In the genomic region with DNA sequence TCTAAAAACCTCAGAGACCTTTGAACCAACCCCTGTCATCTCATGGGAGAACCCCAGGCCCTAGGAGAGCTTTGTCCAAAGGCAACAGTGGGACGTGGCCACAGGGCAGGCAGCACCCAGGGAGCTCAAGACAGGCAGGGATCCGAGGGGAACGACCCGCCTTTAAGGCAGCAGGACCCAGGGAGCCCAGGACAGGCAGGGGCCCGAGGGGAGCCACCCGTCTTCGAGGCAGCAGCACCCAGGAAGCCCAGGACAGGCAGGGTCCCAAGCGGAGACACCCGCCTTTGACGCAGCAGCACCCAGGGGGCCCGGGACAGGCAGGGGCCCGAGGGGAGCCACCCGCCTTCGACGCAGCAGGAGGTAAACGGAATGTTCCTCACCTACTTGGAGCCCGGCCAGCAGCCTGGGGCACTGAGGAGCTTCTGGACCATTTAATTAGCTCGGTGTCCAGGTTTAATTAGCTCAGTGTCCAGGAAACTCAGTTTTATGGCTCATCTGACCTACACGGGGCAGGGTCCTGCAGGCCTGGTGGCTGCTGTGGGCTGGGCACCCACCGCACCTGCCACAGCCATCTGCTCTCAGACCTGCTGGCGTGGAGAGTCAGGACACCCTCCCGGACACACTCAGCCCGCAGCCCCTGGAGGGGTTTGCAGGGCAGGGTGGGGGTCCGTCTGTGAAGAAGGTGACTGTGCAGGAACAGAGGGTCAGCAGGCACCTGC, we compare ENCODE assay signal across 15 cellular contexts. TPM values are rescaled to one million over a fixed set of nuclear protein-coding genes. Genes with fewer than 3 reads are reported as not detected.
A peak's percentile ranks its signal among the peaks of the same experiment; 100 is the strongest.
DNase-seq lines count a peak whose midpoint lies in the region; ATAC-seq and TF ChIP-seq lines count a peak whose summit lies in the region.
"Had no signal": no experiment of that assay in that cellular context is flagged by ENCODE, and none has a peak within 500 bp of the region (broad histone marks: within the 10 kb centered on the region; RNA-seq: fewer than 3 reads in every experiment).

No MANE protein-coding gene starts in this region.

- ATAC-seq in Panc1, result peak; percentile 20; the same call in 1 of the 2 replicates
- no peak for ATAC-seq in activated CD8-positive, alpha-beta T cell treated with anti-CD3 and anti-CD28 coated beads for 36 hours
- ATAC-seq: activated CD4-positive, CD25-positive, alpha-beta regulatory T cell treated with anti-CD3 and anti-CD28 coated beads, Interleukin-2, amount 50 U/mL, for 24 hours had no signal

- peaks cover 71% of the 10 kb centered on the region for H3K4me1 ChIP-seq in CD4-positive, alpha-beta memory T cell (ENCODE audit: insufficient read depth, low read length)
- H3K4me1 ChIP-seq in Panc1 (ENCODE audit: control insufficient read depth, insufficient read depth, low read length) (peaks cover 77% of the 10 kb centered on the region), hepatocyte (ENCODE audit: insufficient read depth) (peaks cover 39% of the 10 kb centered on the region), rectal smooth muscle tissue (ENCODE audit: control insufficient read depth, insufficient read depth, low read length) (peaks cover 44% of the 10 kb centered on the region), Karpas-422 (ENCODE audit: low read length) (0 out of 2 replicates have a peak, but pooled peaks cover 5% of the 10 kb centered on the region)

- no TSS peak for BruUV-seq in Panc1 (replicated peaks; lab: Mats Ljungman, UMichigan)

- TF ChIP-seq CTCF in Panc1 (IDR thresholded peaks at IDR 0.05) (no peak), hepatocyte (IDR thresholded peaks at IDR 0.05; ENCODE audit: poor library complexity) (no peak)
- no peak for TF ChIP-seq CTCF in activated CD8-positive, alpha-beta T cell treated with anti-CD3 and anti-CD28 coated beads for 36 hours (IDR thresholded peaks at IDR 0.05)

- in situ Hi-C loops in Panc1 (cut with HindIII; ENCODE audit: low pct_unique_long_range_greater_than_20kb, low sequenced_read_pairs), result no loop called here

- H3K9ac ChIP-seq in rectal smooth muscle tissue (ENCODE audit: low read length) (peak overlapping the region; percentile 40), Karpas-422 (ENCODE audit: low read length) (no peak overlapping the region)

- POLR2A ChIA-PET in CD4-positive, alpha-beta memory T cell (lab: Charles Lee; ENCODE audit: partially characterized antibody), result interaction anchor here (0.7 to 4.8 kb wide), 5 partner anchors 9 to 20 kb away, joined by 3 to 52 read pairs (median 7); no protein-coding TSS in a partner anchor
- POLR2A ChIA-PET in Panc1 (lab: Charles Lee), result interaction anchor here (0.6 kb wide), 1 partner anchor 23 kb away, joined by 4 read pairs; no protein-coding TSS in a partner anchor
- POLR2A ChIA-PET in activated CD8-positive, alpha-beta T cell treated with anti-CD3 and anti-CD28 coated beads for 36 hours (lab: Charles Lee), result interaction anchor here (1.0 kb wide), 1 partner anchor 13 kb away, joined by 3 read pairs; no protein-coding TSS in a partner anchor

- no peaks in the 10 kb centered on the region for H3K27me3 Mint-ChIP-seq in CD4-positive, alpha-beta memory T cell
- H3K27me3 Mint-ChIP-seq in activated CD8-positive, alpha-beta T cell treated with anti-CD3 and anti-CD28 coated beads for 36 hours, result no peaks in the 10 kb centered on the region
- H3K27me3 Mint-ChIP-seq: memory B cell had no signal

- no peaks in the 10 kb centered on the region for H3K27me3 ChIP-seq in CD4-positive, alpha-beta memory T cell (ENCODE audit: insufficient read depth, low read length)
- H3K27me3 ChIP-seq in Panc1 (ENCODE audit: control insufficient read depth, insufficient read depth, low read length), result no peaks in the 10 kb centered on the region
- no peaks in the 10 kb centered on the region for H3K27me3 ChIP-seq in hepatocyte
- no peaks in the 10 kb centered on the region for H3K27me3 ChIP-seq in rectal smooth muscle tissue (ENCODE audit: control insufficient read depth, insufficient read depth, low read length)
- H3K27me3 ChIP-seq in Karpas-422 (ENCODE audit: low read length), result no peaks in the 10 kb centered on the region
- H3K27me3 ChIP-seq: BE2C had no signal

- peaks cover 1% of the 10 kb centered on the region for H4K20me1 ChIP-seq in hepatocyte (ENCODE audit: insufficient read depth, poor library complexity, severe bottlenecking)
- no peaks in the 10 kb centered on the region for H4K20me1 ChIP-seq in Karpas-422 (ENCODE audit: insufficient read depth, low read depth, low read length)

- peaks cover 25% of the 10 kb centered on the region for H3K79me2 ChIP-seq in hepatocyte
- H3K79me2 ChIP-seq in Karpas-422 (ENCODE audit: low read length), result no peaks in the 10 kb centered on the region

- H3K4me1 Mint-ChIP-seq in CD4-positive, alpha-beta memory T cell, result peaks cover 19 to 58% (median 29%) of the 10 kb centered on the region in 4 donors
- H3K4me1 Mint-ChIP-seq in activated CD8-positive, alpha-beta T cell treated with anti-CD3 and anti-CD28 coated beads for 36 hours (ENCODE audit: low read depth), result peaks cover 15% of the 10 kb centered on the region

- H3K9me2 ChIP-seq in hepatocyte (replicated peaks; ENCODE audit: insufficient read depth) (no peaks in the 10 kb centered on the region), Karpas-422 (replicated peaks; ENCODE audit: insufficient read depth, low read length) (no peaks in the 10 kb centered on the region)

- no peak overlapping the region for H3K4me3 ChIP-seq in CD4-positive, alpha-beta memory T cell (ENCODE audit: low read length in 2 of 2)
- H3K4me3 ChIP-seq in Panc1 (ENCODE audit: low read depth in 2 of 2, low read length in 2 of 2) (no peak overlapping the region), hepatocyte (no peak overlapping the region), rectal smooth muscle tissue (ENCODE audit: low read length) (no peak overlapping the region), Karpas-422 (ENCODE audit: low read length) (no peak overlapping the region)

- CTCF ChIA-PET in CD4-positive, alpha-beta memory T cell (lab: Charles Lee; ENCODE audit: partially characterized antibody), result interaction anchor here (1.6 to 5.4 kb wide), 4 partner anchors 15 to 97 kb away, joined by 5 to 40 read pairs (median 18); no protein-coding TSS in a partner anchor
- CTCF ChIA-PET in Panc1 (lab: Charles Lee), result interaction anchor here (0.6 to 1.4 kb wide), 2 partner anchors 13 to 24 kb away, joined by 3 to 4 read pairs; a partner anchor contains a TSS
- CTCF ChIA-PET in activated CD8-positive, alpha-beta T cell treated with anti-CD3 and anti-CD28 coated beads for 36 hours (lab: Charles Lee), result interaction anchor here (1.0 to 1.6 kb wide), 3 partner anchors 15 to 24 kb away, joined by 3 to 6 read pairs (median 5); no protein-coding TSS in a partner anchor

- H3K36me3 ChIP-seq in CD4-positive, alpha-beta memory T cell (ENCODE audit: insufficient read depth, low read length), result no peaks in the 10 kb centered on the region
- H3K36me3 ChIP-seq in Panc1 (ENCODE audit: control insufficient read depth, insufficient read depth, low read length), result no peaks in the 10 kb centered on the region
- no peaks in the 10 kb centered on the region for H3K36me3 ChIP-seq in hepatocyte (replicated peaks; ENCODE audit: insufficient read depth, low read depth)
- no peaks in the 10 kb centered on the region for H3K36me3 ChIP-seq in rectal smooth muscle tissue (ENCODE audit: control insufficient read depth, insufficient read depth, low read length)
- H3K36me3 ChIP-seq in Karpas-422 (ENCODE audit: insufficient read depth, low read length), result no peaks in the 10 kb centered on the region
- H3K36me3 ChIP-seq: BE2C had no signal

- DNase-seq in CD4-positive, alpha-beta memory T cell, result peak in 1 of 5 donors; percentile 19
- DNase-seq in Panc1 (ENCODE audit: low read depth, low spot score), result no peak
- DNase-seq in hepatocyte (ENCODE audit: low spot score), result no peak
- DNase-seq in activated CD4-positive, CD25-positive, alpha-beta regulatory T cell (lab: John Stamatoyannopoulos, UW), result no peak
- DNase-seq in Karpas-422, result no peak
- no peak for DNase-seq in activated CD8-positive, alpha-beta T cell treated with anti-CD3 and anti-CD28 coated beads for 36 hours
- no peak for DNase-seq in stimulated activated CD4-positive, alpha-beta T cell treated with anti-CD3 and anti-CD28 coated beads, Interleukin-2, amount 100 ng/mL, for 48 hours
- DNase-seq: activated T-cell treated with anti-CD3 and anti-CD28 coated beads for 4 hours; BE2C; Kasumi-1; NCI-H2107; stimulated activated CD8-positive, alpha-beta memory T cell treated with anti-CD3 and anti-CD28 coated beads, Interleukin-4, amount 100 ng/mL, for 48 hours had no signal

- H3K4me2 ChIP-seq in hepatocyte, result no peak overlapping the region
- no peak overlapping the region for H3K4me2 ChIP-seq in Karpas-422 (ENCODE audit: low read depth, low read length, poor library complexity, severe bottlenecking)

- intact Hi-C loops in CD4-positive, alpha-beta memory T cell (cut with micrococcal nuclease), result no loop called here
- intact Hi-C loops in Panc1 (cut with micrococcal nuclease; ENCODE audit: unreplicated experiment), result no loop called here
- intact Hi-C loops in activated CD8-positive, alpha-beta T cell treated with anti-CD3 and anti-CD28 coated beads for 36 hours (cut with micrococcal nuclease), result no loop called here

- no peak overlapping the region for H3K27ac ChIP-seq in CD4-positive, alpha-beta memory T cell (ENCODE audit: low read depth, low read length)
- H3K27ac ChIP-seq in Panc1 (ENCODE audit: low read length) (peak overlapping the region; percentile 74), hepatocyte (peak overlapping the region; percentile 23), rectal smooth muscle tissue (ENCODE audit: low read depth, low read length) (peak overlapping the region; percentile 97), Karpas-422 (ENCODE audit: low read length) (no peak overlapping the region)

- WGBS in hepatocyte (ENCODE audit: low lambda C conversion rate, missing lambda C conversion rate), result 83% methylated on average over 21 of the region's 24 CpGs

- H3K9me3 Mint-ChIP-seq in CD4-positive, alpha-beta memory T cell, result no peaks in the 10 kb centered on the region
- H3K9me3 Mint-ChIP-seq in activated CD8-positive, alpha-beta T cell treated with anti-CD3 and anti-CD28 coated beads for 36 hours, result no peaks in the 10 kb centered on the region
- H3K9me3 Mint-ChIP-seq: memory B cell had no signal

- H3K36me3 Mint-ChIP-seq in CD4-positive, alpha-beta memory T cell, result peaks cover 0 to 19% of the 10 kb centered on the region in 2 donors
- H3K36me3 Mint-ChIP-seq in activated CD8-positive, alpha-beta T cell treated with anti-CD3 and anti-CD28 coated beads for 36 hours (ENCODE audit: low read depth), result peaks cover 2% of the 10 kb centered on the region

- peak overlapping the region in 2 of 8 donors; percentile 6 to 7 for H3K4me3 Mint-ChIP-seq in CD4-positive, alpha-beta memory T cell
- H3K4me3 Mint-ChIP-seq in activated CD8-positive, alpha-beta T cell treated with anti-CD3 and anti-CD28 coated beads for 36 hours, result no peak overlapping the region
- H3K4me3 Mint-ChIP-seq: memory B cell had no signal

- H3K9me3 ChIP-seq in CD4-positive, alpha-beta memory T cell (ENCODE audit: control insufficient read depth in 1 of 2, low read length in 2 of 2), result no peaks in the 10 kb centered on the region
- H3K9me3 ChIP-seq in Panc1 (ENCODE audit: control insufficient read depth, insufficient read depth, low read depth, low read length), result no peaks in the 10 kb centered on the region
- no peaks in the 10 kb centered on the region for H3K9me3 ChIP-seq in hepatocyte (ENCODE audit: low read depth)
- no peaks in the 10 kb centered on the region for H3K9me3 ChIP-seq in Karpas-422 (ENCODE audit: low read length)
- H3K9me3 ChIP-seq: BE2C had no signal

- no peak overlapping the region for H2AFZ ChIP-seq in hepatocyte
- no peak overlapping the region for H2AFZ ChIP-seq in Karpas-422 (ENCODE audit: low read length)

- H3K27ac Mint-ChIP-seq in CD4-positive, alpha-beta memory T cell, result peak overlapping the region in 5 of 7 donors; percentile 50 to 86 (median 72)
- H3K27ac Mint-ChIP-seq in activated CD8-positive, alpha-beta T cell treated with anti-CD3 and anti-CD28 coated beads for 36 hours, result no peak overlapping the region
- H3K27ac Mint-ChIP-seq: memory B cell had no signal

RNA-seq across cellular contexts. Expression of a gene that starts 24.4 kb away (rescaled TPM):
- 100 to 1,000 TPM; 274 to 302 TPM for total RNA-seq in CD4-positive, alpha-beta memory T cell
- polyA plus RNA-seq in CD4-positive, alpha-beta memory T cell, result 10 to 100 TPM; 12.0 to 67.5 TPM
- total RNA-seq in Panc1 (2021; ENCODE audit: unreplicated experiment) (175 TPM), hepatocyte (47.0 and 77.0 TPM in 2 replicates)
- 228 TPM for polyA plus RNA-seq in Panc1 (2012; ENCODE audit: insufficient read length)
- polyA plus RNA-seq in hepatocyte, result 70.6 and 87.9 TPM in 2 replicates
- total RNA-seq in Karpas-422 (2014; rRNA removed; shearing (Covaris generic); ENCODE audit: low replicate concordance), result 1.8 and 2.1 TPM in 2 replicates
- total RNA-seq in activated CD8-positive, alpha-beta T cell treated with anti-CD3 and anti-CD28 coated beads for 36 hours, result 10 to 100 TPM; 87.7 to 91.8 TPM

RNA-seq across cellular contexts. Expression of a gene that starts 43.0 kb away (rescaled TPM):
- total RNA-seq in CD4-positive, alpha-beta memory T cell, result under 1 TPM; 0.17 TPM
- under 1 TPM; 0.19 to 0.26 TPM for polyA plus RNA-seq in CD4-positive, alpha-beta memory T cell
- total RNA-seq in Panc1 (2021; ENCODE audit: unreplicated experiment) (39.9 TPM), hepatocyte (5.2 and 6.9 TPM in 2 replicates)
- 25.1 TPM for polyA plus RNA-seq in Panc1 (2012; ENCODE audit: insufficient read length)
- polyA plus RNA-seq in hepatocyte, result 5.1 and 6.8 TPM in 2 replicates
- 20.4 and 40.3 TPM in 2 replicates for total RNA-seq in Karpas-422 (2014; rRNA removed; shearing (Covaris generic); ENCODE audit: low replicate concordance)
- 100 to 1,000 TPM; 180 to 182 TPM for total RNA-seq in activated CD8-positive, alpha-beta T cell treated with anti-CD3 and anti-CD28 coated beads for 36 hours

RNA-seq across cellular contexts. Expression of a gene that starts 51.1 kb away (rescaled TPM):
- total RNA-seq in CD4-positive, alpha-beta memory T cell, result 100 to 1,000 TPM; 171 to 175 TPM
- polyA plus RNA-seq in CD4-positive, alpha-beta memory T cell, result 100 to 1,000 TPM; 569 to 624 TPM
- total RNA-seq in Panc1 (2021; ENCODE audit: unreplicated experiment) (231 TPM), hepatocyte (101 and 119 TPM in 2 replicates)
- polyA plus RNA-seq in Panc1 (2012; ENCODE audit: insufficient read length), result 326 TPM
- 237 and 273 TPM in 2 replicates for polyA plus RNA-seq in hepatocyte
- 193 and 232 TPM in 2 replicates for total RNA-seq in Karpas-422 (2014; rRNA removed; shearing (Covaris generic); ENCODE audit: low replicate concordance)
- 100 to 1,000 TPM; 236 to 240 TPM for total RNA-seq in activated CD8-positive, alpha-beta T cell treated with anti-CD3 and anti-CD28 coated beads for 36 hours

RNA-seq across cellular contexts. Expression of a gene that starts 54.3 kb away (rescaled TPM):
- 10 to 100 TPM; 20.4 to 21.1 TPM for total RNA-seq in CD4-positive, alpha-beta memory T cell
- polyA plus RNA-seq in CD4-positive, alpha-beta memory T cell, result 10 to 100 TPM; 11.5 to 13.6 TPM
- total RNA-seq in Panc1 (2021; ENCODE audit: unreplicated experiment), result 24.8 TPM
- polyA plus RNA-seq in Panc1 (2012; ENCODE audit: insufficient read length), result 31.7 TPM
- total RNA-seq in hepatocyte, result 5.9 and 8.9 TPM in 2 replicates
- polyA plus RNA-seq in hepatocyte, result 19.5 and 21.2 TPM in 2 replicates
- total RNA-seq in Karpas-422 (2014; rRNA removed; shearing (Covaris generic); ENCODE audit: low replicate concordance), result 11.3 and 23.8 TPM in 2 replicates
- total RNA-seq in activated CD8-positive, alpha-beta T cell treated with anti-CD3 and anti-CD28 coated beads for 36 hours, result 10 to 100 TPM; 37.1 to 37.8 TPM

RNA-seq across cellular contexts. Expression of a gene that starts 54.4 kb away (rescaled TPM):
- total RNA-seq in CD4-positive, alpha-beta memory T cell, result 100 to 1,000 TPM; 129 to 137 TPM
- polyA plus RNA-seq in CD4-positive, alpha-beta memory T cell, result 10 to 100 TPM; 90.5 to 92.9 TPM
- total RNA-seq in Panc1 (2021; ENCODE audit: unreplicated experiment), result 19.8 TPM
- polyA plus RNA-seq in Panc1 (2012; ENCODE audit: insufficient read length), result 23.4 TPM
- total RNA-seq in hepatocyte, result 10.1 and 14.0 TPM in 2 replicates
- 14.3 and 16.8 TPM in 2 replicates for polyA plus RNA-seq in hepatocyte
- 16.9 and 27.1 TPM in 2 replicates for total RNA-seq in Karpas-422 (2014; rRNA removed; shearing (Covaris generic); ENCODE audit: low replicate concordance)
- 10 to 100 TPM; 80.7 to 82.4 TPM for total RNA-seq in activated CD8-positive, alpha-beta T cell treated with anti-CD3 and anti-CD28 coated beads for 36 hours

Comparison
In these comparisons a context has a peak if more than half of its experiments do, and no peak if none do; other contexts are left out.
1. H3K27ac ChIP-seq: peak in Panc1 (single experiment), hepatocyte (single experiment) and rectal smooth muscle tissue (single experiment); none in CD4-positive, alpha-beta memory T cell (single experiment) and Karpas-422 (single experiment).
2. RNA of a gene that starts 24.4 kb away (total RNA-seq): 274 to 302 TPM in CD4-positive, alpha-beta memory T cell, 175 TPM in Panc1 (single experiment), 87.7 to 91.8 TPM in activated CD8-positive, alpha-beta T cell treated with anti-CD3 and anti-CD28 coated beads for 36 hours and 47.0 to 77.0 TPM in hepatocyte; 1.8 to 2.1 TPM in Karpas-422; every median in the first group is over 10 times any median in the second.